In the genomic region with DNA sequence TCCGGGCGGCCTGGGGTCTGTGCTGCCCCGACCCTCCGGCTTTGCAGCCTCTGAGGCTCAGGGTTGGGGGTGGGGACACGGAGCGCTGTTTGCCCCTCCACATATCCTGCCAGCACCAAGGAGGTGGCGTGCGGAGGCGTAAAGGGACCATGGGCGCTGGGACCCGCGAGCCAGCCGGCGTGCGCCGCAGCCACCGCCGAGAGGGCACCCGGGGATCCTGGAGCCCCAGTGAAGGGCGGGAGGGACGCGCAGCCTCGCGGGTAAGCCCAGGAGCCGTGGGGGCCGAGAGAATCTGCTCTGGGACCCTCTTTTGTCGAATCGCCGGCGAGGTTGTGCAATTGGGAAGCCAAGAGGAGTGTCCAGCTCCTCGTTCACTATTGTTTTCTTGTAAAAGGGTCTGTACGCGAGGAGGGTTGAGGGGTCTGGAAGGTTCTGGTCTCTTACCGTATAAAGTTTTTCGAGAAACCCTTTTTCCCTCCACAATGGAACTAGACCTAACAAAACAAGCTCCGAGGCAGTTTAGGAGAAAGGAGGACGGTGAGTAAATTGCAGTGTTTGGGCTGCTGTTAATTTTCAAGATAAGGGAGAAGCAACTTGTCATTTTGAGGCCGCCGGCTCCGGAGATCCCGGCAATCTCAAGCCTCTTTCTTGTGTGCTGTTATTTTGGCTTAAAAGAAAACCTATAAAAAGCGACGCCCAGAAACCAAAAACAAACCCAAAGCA, we compare ENCODE assay signal across 1 cellular context.
TF ChIP-seq lines count a peak whose summit lies in the region.

No MANE protein-coding gene starts in this region.

TF ChIP-seq in GM12878, 131 proteins besides CTCF, POLR2A, EP300 and RAD21 (continued from another document):
- no peak for TF ChIP-seq ZNF24 (IDR thresholded peaks at IDR 0.05)
- no peak for TF ChIP-seq PML (IDR thresholded peaks at IDR 0.05; ENCODE audit: low read length)
- 0 out of 2 replicates have a peak, but pooled peaks have one; percentile 3 for TF ChIP-seq NR2F1 (conservative IDR thresholded peaks at IDR 0.05)
- peak; percentile 52; the same call in 1 of the 2 replicates for TF ChIP-seq BACH1 (IDR thresholded peaks at IDR 0.05; ENCODE audit: borderline replicate concordance)
- no peak for TF ChIP-seq RB1 (IDR thresholded peaks at IDR 0.05; ENCODE audit: borderline replicate concordance)
- TF ChIP-seq POLR2AphosphoS2 (IDR thresholded peaks at IDR 0.05; ENCODE audit: low read depth, low read length): 0 out of 2 replicates have a peak, but pooled peaks have one; percentile 19
- 0 out of 2 replicates have a peak, but pooled peaks have one; percentile 1 for TF ChIP-seq CHD1 (IDR thresholded peaks at IDR 0.05; ENCODE audit: low read depth, low read length)
- TF ChIP-seq SMAD5 (IDR thresholded peaks at IDR 0.05; ENCODE audit: low read depth): 0 out of 2 replicates have a peak, but pooled peaks have one; percentile 26
